In the genomic region with DNA sequence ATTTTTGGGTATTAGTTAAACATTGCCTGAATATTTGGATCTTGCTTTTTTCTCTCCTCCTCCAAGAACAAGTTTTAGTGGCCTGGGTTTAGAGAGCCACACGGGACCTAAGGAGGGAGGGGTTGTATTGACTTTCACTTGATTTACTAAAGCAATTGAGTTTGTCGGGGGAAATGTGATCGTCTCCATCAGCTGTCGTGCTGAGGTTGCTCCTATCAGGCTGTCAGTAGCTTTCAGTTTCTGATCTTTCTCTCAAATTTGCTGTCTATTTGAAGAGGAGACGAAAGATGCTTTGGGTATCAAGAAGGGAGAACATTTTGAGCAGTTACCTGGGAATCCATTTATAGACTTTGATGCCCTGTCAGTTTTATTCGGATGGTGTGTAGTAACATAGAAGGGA, we compare ENCODE assay signal across 10 cellular contexts.
A peak's percentile ranks its signal among the peaks of the same experiment; 100 is the strongest.
DNase-seq lines count a peak whose midpoint lies in the region; ATAC-seq and TF ChIP-seq lines count a peak whose summit lies in the region.
"Had no signal": no experiment of that assay in that cellular context is flagged by ENCODE, and none has a peak within 500 bp of the region (broad histone marks: within the 10 kb centered on the region; RNA-seq: fewer than 3 reads in every experiment).

No MANE protein-coding gene starts in this region.

- no peaks in the 10 kb centered on the region for H3K9me3 ChIP-seq in neural cell (ENCODE audit: low read length)
- H3K9me3 ChIP-seq in neural progenitor cell (ENCODE audit: low read depth) = no peaks in the 10 kb centered on the region

- H3K27ac Mint-ChIP-seq in neural progenitor cell = no peak overlapping the region
- H3K27ac Mint-ChIP-seq: activated naive CD4-positive, alpha-beta T cell treated with anti-CD3 and anti-CD28 coated beads, Interleukin-2, amount 50 U/mL, for 24 hours had no signal

- H3K4me3 ChIP-seq in neural cell (ENCODE audit: low read length) = peak overlapping the region; percentile 25
- H3K4me3 ChIP-seq in neural progenitor cell = no peak overlapping the region

- no peak overlapping the region for H3K9ac ChIP-seq in neural cell (ENCODE audit: low read length)
- no peak overlapping the region for H3K9ac ChIP-seq in neural progenitor cell

- ATAC-seq in GM18870 (IDR thresholded peaks at IDR 0.05; ENCODE audit: unreplicated experiment) = peak; percentile 76
- peak; percentile 80 for ATAC-seq in GM21737 (IDR thresholded peaks at IDR 0.05; ENCODE audit: unreplicated experiment)
- ATAC-seq in HG03571 (IDR thresholded peaks at IDR 0.05; ENCODE audit: unreplicated experiment) = peak; percentile 59
- ATAC-seq: SK-N-SH treated with all-trans-retinoic acid at 6 μM for 48 hours had no signal

- TF ChIP-seq EP300 in neural cell (conservative IDR thresholded peaks at IDR 0.05; ENCODE audit: poor library complexity, severe bottlenecking) = peak; percentile 84

- H3K27me3 ChIP-seq in neural cell (ENCODE audit: insufficient read depth, low read depth, low read length) (no peaks in the 10 kb centered on the region), neural progenitor cell (no peaks in the 10 kb centered on the region)

- H3K4me2 ChIP-seq in neural cell (ENCODE audit: low read length) = peak overlapping the region; percentile 40
- H3K4me2 ChIP-seq in neural progenitor cell = no peak overlapping the region

- H3K27ac ChIP-seq in neural cell (ENCODE audit: low read length) = peak overlapping the region; percentile 29
- no peak overlapping the region for H3K27ac ChIP-seq in neural progenitor cell

- peaks cover 77% of the 10 kb centered on the region for H3K4me1 Mint-ChIP-seq in neural progenitor cell
- H3K4me1 Mint-ChIP-seq: activated naive CD4-positive, alpha-beta T cell treated with anti-CD3 and anti-CD28 coated beads, Interleukin-2, amount 50 U/mL, for 24 hours had no signal

- no peak overlapping the region for H3K4me3 Mint-ChIP-seq in neural progenitor cell
- H3K4me3 Mint-ChIP-seq: activated naive CD4-positive, alpha-beta T cell treated with anti-CD3 and anti-CD28 coated beads, Interleukin-2, amount 50 U/mL, for 24 hours had no signal

- no peak for TF ChIP-seq RAD21 in neural cell (conservative IDR thresholded peaks at IDR 0.05)

- H3K4me1 ChIP-seq in neural progenitor cell = peaks cover 26% of the 10 kb centered on the region

- H4K20me1 ChIP-seq in neural cell (ENCODE audit: insufficient read depth) (no peaks in the 10 kb centered on the region), neural progenitor cell (ENCODE audit: low read depth) (no peaks in the 10 kb centered on the region)

- peaks cover 1% of the 10 kb centered on the region for H3K36me3 Mint-ChIP-seq in neural progenitor cell
- H3K36me3 Mint-ChIP-seq: activated naive CD4-positive, alpha-beta T cell treated with anti-CD3 and anti-CD28 coated beads, Interleukin-2, amount 50 U/mL, for 24 hours had no signal

- H3F3A ChIP-seq in neural cell (ENCODE audit: insufficient read depth, low read length, poor library complexity, severe bottlenecking) (no peaks in the 10 kb centered on the region), neural progenitor cell (ENCODE audit: low read depth) (no peaks in the 10 kb centered on the region)

- no peaks in the 10 kb centered on the region for H3K9me2 ChIP-seq in neural cell (ENCODE audit: insufficient read depth, low read length)

- H3K79me2 ChIP-seq in neural cell (replicated peaks; ENCODE audit: insufficient read depth, low read length) (peaks cover 42% of the 10 kb centered on the region), neural progenitor cell (ENCODE audit: low read depth) (no peaks in the 10 kb centered on the region)

- no peaks in the 10 kb centered on the region for H3K36me3 ChIP-seq in neural cell (ENCODE audit: insufficient read depth, low read length)
- H3K36me3 ChIP-seq in neural progenitor cell = no peaks in the 10 kb centered on the region

- TF ChIP-seq CTCF in neural cell (IDR thresholded peaks at IDR 0.05; ENCODE audit: poor library complexity, severe bottlenecking) (no peak), neural progenitor cell (IDR thresholded peaks at IDR 0.05) (no peak)

- H3K27me3 Mint-ChIP-seq in neural progenitor cell (ENCODE audit: insufficient read depth, low read depth) = no peaks in the 10 kb centered on the region
- H3K27me3 Mint-ChIP-seq: activated naive CD4-positive, alpha-beta T cell treated with anti-CD3 and anti-CD28 coated beads, Interleukin-2, amount 50 U/mL, for 24 hours had no signal

- no peaks in the 10 kb centered on the region for H3K9me3 Mint-ChIP-seq in neural progenitor cell
- H3K9me3 Mint-ChIP-seq: activated naive CD4-positive, alpha-beta T cell treated with anti-CD3 and anti-CD28 coated beads, Interleukin-2, amount 50 U/mL, for 24 hours had no signal

- H2AFZ ChIP-seq in neural cell (ENCODE audit: low read depth, low read length) (no peak overlapping the region), neural progenitor cell (replicated peaks) (no peak overlapping the region)

- DNase-seq in cerebellum (ENCODE audit: low spot score) (no peak), neural progenitor cell (ENCODE audit: low spot score) (no peak), ureter (ENCODE audit: low spot score) (no peak)
- DNase-seq in stimulated activated CD4-positive, alpha-beta T cell treated with anti-CD3 and anti-CD28 coated beads, Interleukin-2, amount 100 ng/mL, for 48 hours = no peak

TF ChIP-seq in neural cell, 6 proteins besides CTCF, POLR2A, EP300 and RAD21:
- TF ChIP-seq REST (IDR thresholded peaks at IDR 0.05; ENCODE audit: borderline replicate concordance) = no peak
- TF ChIP-seq TAF1 (IDR thresholded peaks at IDR 0.05; ENCODE audit: low read depth) = no peak
- TF ChIP-seq POLR2AphosphoS5 (IDR thresholded peaks at IDR 0.05) = peak; percentile 64
- TF ChIP-seq EZH2 (IDR thresholded peaks at IDR 0.05; ENCODE audit: borderline replicate concordance, insufficient read depth, low read length, poor library complexity, severe bottlenecking) = no peak
- TF ChIP-seq SMC3 (conservative IDR thresholded peaks at IDR 0.05; ENCODE audit: poor library complexity) = no peak
- TF ChIP-seq MXI1 (conservative IDR thresholded peaks at IDR 0.05; ENCODE audit: poor library complexity, severe bottlenecking) = no peak
